In genomic region chr2:190119257-190119656, GRCh38 we compare ENCODE assay signal across 8 cellular contexts. TPM values are rescaled to one million over a fixed set of nuclear protein-coding genes. Genes with fewer than 3 reads are reported as not detected.
DNase-seq lines count a peak whose midpoint lies in the region; ATAC-seq and TF ChIP-seq lines count a peak whose summit lies in the region.

No MANE protein-coding gene starts in this region.

- H3K4me1 ChIP-seq in hepatocyte (ENCODE audit: insufficient read depth) (no peaks in the 10 kb centered on the region), psoas muscle (no peaks in the 10 kb centered on the region)

- H3K27ac Mint-ChIP-seq in activated naive CD8-positive, alpha-beta T cell, result no peak overlapping the region

- H3K27ac ChIP-seq in hepatocyte, result no peak overlapping the region
- H3K27ac ChIP-seq in psoas muscle, result peak overlapping the region; percentile 20

- H3K79me2 ChIP-seq in hepatocyte, result no peaks in the 10 kb centered on the region

- H3K27me3 Mint-ChIP-seq in activated naive CD8-positive, alpha-beta T cell, result no peaks in the 10 kb centered on the region

- no peaks in the 10 kb centered on the region for H3K27me3 ChIP-seq in hepatocyte
- H3K27me3 ChIP-seq in psoas muscle (ENCODE audit: insufficient read depth in 3 of 3, low read length in 2 of 3), result no peaks in the 10 kb centered on the region

- H3K4me3 ChIP-seq in hepatocyte (peak overlapping the region; percentile 48), psoas muscle (peak overlapping the region; percentile 44)

- no peaks in the 10 kb centered on the region for H3K36me3 ChIP-seq in hepatocyte (replicated peaks; ENCODE audit: insufficient read depth, low read depth)
- H3K36me3 ChIP-seq in psoas muscle (ENCODE audit: insufficient read depth in 1 of 2, low read depth in 1 of 2), result no peaks in the 10 kb centered on the region

- H3K4me2 ChIP-seq in hepatocyte, result peak overlapping the region; percentile 76

- H3K4me3 Mint-ChIP-seq in activated naive CD8-positive, alpha-beta T cell, result peak overlapping the region; percentile 63

- intact Hi-C loops in psoas muscle (cut with DNase I), result no loop called here

- H3K9me2 ChIP-seq in hepatocyte (replicated peaks; ENCODE audit: insufficient read depth), result no peaks in the 10 kb centered on the region

- H3K9me3 ChIP-seq in hepatocyte (ENCODE audit: low read depth) (no peaks in the 10 kb centered on the region), psoas muscle (no peaks in the 10 kb centered on the region)

- H3K4me1 Mint-ChIP-seq in activated naive CD8-positive, alpha-beta T cell (ENCODE audit: low read depth), result peaks cover 3% of the 10 kb centered on the region

- peaks cover 4% of the 10 kb centered on the region for H3K36me3 Mint-ChIP-seq in activated naive CD8-positive, alpha-beta T cell

- H2AFZ ChIP-seq in hepatocyte, result peak overlapping the region; percentile 59

- TF ChIP-seq CTCF in hepatocyte (IDR thresholded peaks at IDR 0.05; ENCODE audit: poor library complexity), result no peak
- TF ChIP-seq CTCF in psoas muscle (IDR thresholded peaks at IDR 0.05), result no peak

- no peaks in the 10 kb centered on the region for H3K9me3 Mint-ChIP-seq in activated naive CD8-positive, alpha-beta T cell (ENCODE audit: low read depth)

- no peaks in the 10 kb centered on the region for H4K20me1 ChIP-seq in hepatocyte (ENCODE audit: insufficient read depth, poor library complexity, severe bottlenecking)

- 30% methylated on average over 13 of the region's 14 CpGs for WGBS in hepatocyte (ENCODE audit: low lambda C conversion rate, missing lambda C conversion rate)
- 72 to 76% (median 75%) methylated on average over 14 of the region's 14 CpGs for WGBS in psoas muscle, 3 donors

- ATAC-seq in HG02938 (IDR thresholded peaks at IDR 0.05; ENCODE audit: unreplicated experiment) (peak; percentile 54), psoas muscle (peak in 3 of 4 donors; percentile 19 to 76 (median 24))

- DNase-seq in hepatocyte (ENCODE audit: low spot score) (peak; percentile 16), psoas muscle (no peak), LoVo (ENCODE audit: low spot score) (no peak), inferior parietal cortex (ENCODE audit: extremely low spot score) (no peak), cerebellar nuclear complex (lab: John Stamatoyannopoulos, UW) (no peak), COLO668 (lab: John Stamatoyannopoulos, UW; ENCODE audit: unreplicated experiment) (no peak)

RNA-seq across cellular contexts. Expression of gene MSTN, which starts 56.7 kb away (rescaled TPM):
- total RNA-seq in hepatocyte, result 0.04 and 0.17 TPM in 2 replicates
- polyA plus RNA-seq in hepatocyte, result 0.23 TPM in 1 of 2 replicates, not detected in the other
- total RNA-seq in psoas muscle, result 1 to 10 TPM in 2 of 4 donors, under 1 TPM in 2; 0.32 to 6.6 (median 1.3) TPM
- 1 to 10 TPM in 1 of 3 donors, under 1 TPM in 2; 0.08 to 1.6 (median 0.55) TPM for polyA plus RNA-seq in psoas muscle
